In the genomic region with DNA sequence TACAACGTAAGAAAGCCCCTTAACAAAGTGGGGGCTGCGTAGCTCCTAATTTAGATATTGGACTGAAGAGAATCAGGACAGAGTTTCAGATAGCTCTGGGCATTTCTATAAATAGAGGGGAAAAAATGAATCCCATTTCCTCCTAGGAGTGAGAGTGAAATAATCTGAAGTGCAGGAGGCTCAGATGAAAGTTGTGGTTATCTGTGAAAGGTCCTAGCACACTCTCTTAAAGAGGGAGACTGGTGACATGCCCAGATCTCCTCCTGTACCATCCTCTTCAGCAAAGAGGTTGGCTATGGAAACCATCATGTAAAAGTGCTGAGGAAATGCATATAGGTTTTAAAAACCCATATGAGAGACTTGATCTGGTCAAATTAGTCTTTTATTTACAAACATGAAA, we compare ENCODE assay signal across 1 cellular context.
TF ChIP-seq lines count a peak whose summit lies in the region.

No MANE protein-coding gene starts in this region.

TF ChIP-seq in GM23338, 12 proteins besides CTCF, POLR2A, EP300 and RAD21 (continued from another document):
- TF ChIP-seq, protein P1, sequence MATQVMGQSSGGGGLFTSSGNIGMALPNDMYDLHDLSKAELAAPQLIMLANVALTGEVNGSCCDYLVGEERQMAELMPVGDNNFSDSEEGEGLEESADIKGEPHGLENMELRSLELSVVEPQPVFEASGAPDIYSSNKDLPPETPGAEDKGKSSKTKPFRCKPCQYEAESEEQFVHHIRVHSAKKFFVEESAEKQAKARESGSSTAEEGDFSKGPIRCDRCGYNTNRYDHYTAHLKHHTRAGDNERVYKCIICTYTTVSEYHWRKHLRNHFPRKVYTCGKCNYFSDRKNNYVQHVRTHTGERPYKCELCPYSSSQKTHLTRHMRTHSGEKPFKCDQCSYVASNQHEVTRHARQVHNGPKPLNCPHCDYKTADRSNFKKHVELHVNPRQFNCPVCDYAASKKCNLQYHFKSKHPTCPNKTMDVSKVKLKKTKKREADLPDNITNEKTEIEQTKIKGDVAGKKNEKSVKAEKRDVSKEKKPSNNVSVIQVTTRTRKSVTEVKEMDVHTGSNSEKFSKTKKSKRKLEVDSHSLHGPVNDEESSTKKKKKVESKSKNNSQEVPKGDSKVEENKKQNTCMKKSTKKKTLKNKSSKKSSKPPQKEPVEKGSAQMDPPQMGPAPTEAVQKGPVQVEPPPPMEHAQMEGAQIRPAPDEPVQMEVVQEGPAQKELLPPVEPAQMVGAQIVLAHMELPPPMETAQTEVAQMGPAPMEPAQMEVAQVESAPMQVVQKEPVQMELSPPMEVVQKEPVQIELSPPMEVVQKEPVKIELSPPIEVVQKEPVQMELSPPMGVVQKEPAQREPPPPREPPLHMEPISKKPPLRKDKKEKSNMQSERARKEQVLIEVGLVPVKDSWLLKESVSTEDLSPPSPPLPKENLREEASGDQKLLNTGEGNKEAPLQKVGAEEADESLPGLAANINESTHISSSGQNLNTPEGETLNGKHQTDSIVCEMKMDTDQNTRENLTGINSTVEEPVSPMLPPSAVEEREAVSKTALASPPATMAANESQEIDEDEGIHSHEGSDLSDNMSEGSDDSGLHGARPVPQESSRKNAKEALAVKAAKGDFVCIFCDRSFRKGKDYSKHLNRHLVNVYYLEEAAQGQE (IDR thresholded peaks at IDR 0.05; ENCODE audit: unreplicated experiment), result no peak
- TF ChIP-seq EZH2phosphoT487 (IDR thresholded peaks at IDR 0.05; ENCODE audit: unreplicated experiment) (no peak), ZNF331 (CRISPR knock-in tag; IDR thresholded peaks at IDR 0.05; ENCODE audit: low read depth) (no peak), STAT1 (IDR thresholded peaks at IDR 0.05; ENCODE audit: unreplicated experiment) (no peak), JUNB (IDR thresholded peaks at IDR 0.05; ENCODE audit: unreplicated experiment) (no peak)
- TF ChIP-seq, protein P2, sequence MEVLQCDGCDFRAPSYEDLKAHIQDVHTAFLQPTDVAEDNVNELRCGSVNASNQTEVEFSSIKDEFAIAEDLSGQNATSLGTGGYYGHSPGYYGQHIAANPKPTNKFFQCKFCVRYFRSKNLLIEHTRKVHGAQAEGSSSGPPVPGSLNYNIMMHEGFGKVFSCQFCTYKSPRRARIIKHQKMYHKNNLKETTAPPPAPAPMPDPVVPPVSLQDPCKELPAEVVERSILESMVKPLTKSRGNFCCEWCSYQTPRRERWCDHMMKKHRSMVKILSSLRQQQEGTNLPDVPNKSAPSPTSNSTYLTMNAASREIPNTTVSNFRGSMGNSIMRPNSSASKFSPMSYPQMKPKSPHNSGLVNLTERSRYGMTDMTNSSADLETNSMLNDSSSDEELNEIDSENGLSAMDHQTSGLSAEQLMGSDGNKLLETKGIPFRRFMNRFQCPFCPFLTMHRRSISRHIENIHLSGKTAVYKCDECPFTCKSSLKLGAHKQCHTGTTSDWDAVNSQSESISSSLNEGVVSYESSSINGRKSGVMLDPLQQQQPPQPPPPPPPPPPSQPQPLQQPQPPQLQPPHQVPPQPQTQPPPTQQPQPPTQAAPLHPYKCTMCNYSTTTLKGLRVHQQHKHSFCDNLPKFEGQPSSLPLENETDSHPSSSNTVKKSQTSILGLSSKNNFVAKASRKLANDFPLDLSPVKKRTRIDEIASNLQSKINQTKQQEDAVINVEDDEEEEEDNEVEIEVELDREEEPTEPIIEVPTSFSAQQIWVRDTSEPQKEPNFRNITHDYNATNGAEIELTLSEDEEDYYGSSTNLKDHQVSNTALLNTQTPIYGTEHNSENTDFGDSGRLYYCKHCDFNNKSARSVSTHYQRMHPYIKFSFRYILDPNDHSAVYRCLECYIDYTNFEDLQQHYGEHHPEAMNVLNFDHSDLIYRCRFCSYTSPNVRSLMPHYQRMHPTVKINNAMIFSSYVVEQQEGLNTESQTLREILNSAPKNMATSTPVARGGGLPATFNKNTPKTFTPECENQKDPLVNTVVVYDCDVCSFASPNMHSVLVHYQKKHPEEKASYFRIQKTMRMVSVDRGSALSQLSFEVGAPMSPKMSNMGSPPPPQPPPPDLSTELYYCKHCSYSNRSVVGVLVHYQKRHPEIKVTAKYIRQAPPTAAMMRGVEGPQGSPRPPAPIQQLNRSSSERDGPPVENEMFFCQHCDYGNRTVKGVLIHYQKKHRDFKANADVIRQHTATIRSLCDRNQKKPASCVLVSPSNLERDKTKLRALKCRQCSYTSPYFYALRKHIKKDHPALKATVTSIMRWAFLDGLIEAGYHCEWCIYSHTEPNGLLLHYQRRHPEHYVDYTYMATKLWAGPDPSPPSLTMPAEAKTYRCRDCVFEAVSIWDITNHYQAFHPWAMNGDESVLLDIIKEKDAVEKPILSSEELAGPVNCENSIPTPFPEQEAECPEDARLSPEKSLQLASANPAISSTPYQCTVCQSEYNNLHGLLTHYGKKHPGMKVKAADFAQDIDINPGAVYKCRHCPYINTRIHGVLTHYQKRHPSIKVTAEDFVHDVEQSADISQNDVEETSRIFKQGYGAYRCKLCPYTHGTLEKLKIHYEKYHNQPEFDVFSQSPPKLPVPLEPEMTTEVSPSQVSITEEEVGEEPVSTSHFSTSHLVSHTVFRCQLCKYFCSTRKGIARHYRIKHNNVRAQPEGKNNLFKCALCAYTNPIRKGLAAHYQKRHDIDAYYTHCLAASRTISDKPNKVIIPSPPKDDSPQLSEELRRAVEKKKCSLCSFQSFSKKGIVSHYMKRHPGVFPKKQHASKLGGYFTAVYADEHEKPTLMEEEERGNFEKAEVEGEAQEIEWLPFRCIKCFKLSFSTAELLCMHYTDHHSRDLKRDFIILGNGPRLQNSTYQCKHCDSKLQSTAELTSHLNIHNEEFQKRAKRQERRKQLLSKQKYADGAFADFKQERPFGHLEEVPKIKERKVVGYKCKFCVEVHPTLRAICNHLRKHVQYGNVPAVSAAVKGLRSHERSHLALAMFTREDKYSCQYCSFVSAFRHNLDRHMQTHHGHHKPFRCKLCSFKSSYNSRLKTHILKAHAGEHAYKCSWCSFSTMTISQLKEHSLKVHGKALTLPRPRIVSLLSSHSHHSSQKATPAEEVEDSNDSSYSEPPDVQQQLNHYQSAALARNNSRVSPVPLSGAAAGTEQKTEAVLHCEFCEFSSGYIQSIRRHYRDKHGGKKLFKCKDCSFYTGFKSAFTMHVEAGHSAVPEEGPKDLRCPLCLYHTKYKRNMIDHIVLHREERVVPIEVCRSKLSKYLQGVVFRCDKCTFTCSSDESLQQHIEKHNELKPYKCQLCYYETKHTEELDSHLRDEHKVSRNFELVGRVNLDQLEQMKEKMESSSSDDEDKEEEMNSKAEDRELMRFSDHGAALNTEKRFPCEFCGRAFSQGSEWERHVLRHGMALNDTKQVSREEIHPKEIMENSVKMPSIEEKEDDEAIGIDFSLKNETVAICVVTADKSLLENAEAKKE (CRISPR knock-in tag; IDR thresholded peaks at IDR 0.05), result no peak
- TF ChIP-seq, protein P3, sequence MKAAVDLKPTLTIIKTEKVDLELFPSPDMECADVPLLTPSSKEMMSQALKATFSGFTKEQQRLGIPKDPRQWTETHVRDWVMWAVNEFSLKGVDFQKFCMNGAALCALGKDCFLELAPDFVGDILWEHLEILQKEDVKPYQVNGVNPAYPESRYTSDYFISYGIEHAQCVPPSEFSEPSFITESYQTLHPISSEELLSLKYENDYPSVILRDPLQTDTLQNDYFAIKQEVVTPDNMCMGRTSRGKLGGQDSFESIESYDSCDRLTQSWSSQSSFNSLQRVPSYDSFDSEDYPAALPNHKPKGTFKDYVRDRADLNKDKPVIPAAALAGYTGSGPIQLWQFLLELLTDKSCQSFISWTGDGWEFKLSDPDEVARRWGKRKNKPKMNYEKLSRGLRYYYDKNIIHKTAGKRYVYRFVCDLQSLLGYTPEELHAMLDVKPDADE (IDR thresholded peaks at IDR 0.05), result no peak
TF ChIP-seq in GM23338: peak in this region for 0.
